ENCODE assay signal across 9 cellular contexts in the genomic region with DNA sequence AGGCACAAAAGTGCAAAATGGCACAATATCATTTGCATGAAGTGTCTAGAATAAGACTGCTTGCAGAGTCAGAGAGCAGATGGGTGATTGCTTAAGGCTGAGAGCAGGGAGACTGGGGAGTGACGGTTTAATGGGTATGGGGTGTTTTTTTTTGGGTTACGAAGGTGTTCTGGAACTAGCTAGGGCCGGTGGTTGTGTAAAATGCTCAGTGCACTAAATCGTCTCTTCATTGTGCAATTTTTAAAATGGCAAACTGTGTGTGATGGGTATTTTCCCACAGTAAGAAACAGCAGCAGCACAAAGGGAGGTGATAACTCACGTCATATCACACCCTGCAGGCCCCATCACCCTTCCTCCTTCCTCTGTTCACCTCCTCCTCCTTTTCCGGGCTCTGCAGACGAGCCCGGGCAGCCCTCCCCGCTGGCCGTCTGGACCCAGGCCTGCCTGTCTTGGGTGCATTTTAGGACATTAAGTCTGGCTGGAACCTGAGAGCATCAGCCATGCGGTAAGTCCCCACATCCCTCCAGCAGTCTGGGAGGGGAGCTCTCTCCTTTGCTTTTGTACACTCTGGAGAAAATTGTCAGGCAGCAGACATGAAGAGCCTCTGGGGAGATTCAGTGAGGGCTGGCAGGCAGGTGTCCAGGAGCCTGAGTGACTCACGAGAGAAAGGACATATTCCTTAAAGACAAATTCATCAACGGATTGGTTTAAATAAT. TPM values are rescaled to one million over a fixed set of nuclear protein-coding genes. Genes with fewer than 3 reads are reported as not detected.
DNase-seq lines count a peak whose midpoint lies in the region; ATAC-seq and TF ChIP-seq lines count a peak whose summit lies in the region.
"Had no signal": no experiment of that assay in that cellular context is flagged by ENCODE, and none has a peak within 500 bp of the region (broad histone marks: within the 10 kb centered on the region; RNA-seq: fewer than 3 reads in every experiment).

No MANE protein-coding gene starts in this region.

- peaks cover 17% of the 10 kb centered on the region for H3K36me3 Mint-ChIP-seq in activated CD8-positive, alpha-beta memory T cell treated with anti-CD3 and anti-CD28 coated beads, Interleukin-2, amount 10 ng/mL, durations not matched to agents 7 days and 5 days

- H3K4me3 Mint-ChIP-seq in activated CD8-positive, alpha-beta memory T cell treated with anti-CD3 and anti-CD28 coated beads, Interleukin-2, amount 10 ng/mL, durations not matched to agents 7 days and 5 days: peak overlapping the region; percentile 96

- H3K27ac Mint-ChIP-seq in activated CD8-positive, alpha-beta memory T cell treated with anti-CD3 and anti-CD28 coated beads, Interleukin-2, amount 10 ng/mL, durations not matched to agents 7 days and 5 days: peak overlapping the region; percentile 95

- no peak for TF ChIP-seq CTCF in fibroblast of villous mesenchyme (IDR thresholded peaks at IDR 0.05; ENCODE audit: insufficient read depth, low read depth, low read length)

- DNase-seq in NCI-H510A treated with DMSO at 0.1 percent for 48 hours (lab: John Stamatoyannopoulos, UW) (peak; percentile 59), NCI-H510A (lab: John Stamatoyannopoulos, UW) (no peak), NCI-H226 (peak; percentile 42), fibroblast of villous mesenchyme (ENCODE audit: low read depth) (peak; percentile 67), NCI-H2081 (lab: John Stamatoyannopoulos, UW) (no peak)
- peak; percentile 84 for DNase-seq in activated CD8-positive, alpha-beta memory T cell treated with anti-CD3 and anti-CD28 coated beads, Interleukin-2, amount 10 ng/mL, durations not matched to agents 7 days and 5 days
- DNase-seq in stimulated activated CD4-positive, alpha-beta T cell treated with anti-CD3 and anti-CD28 coated beads, Interleukin-12 subunit alpha, Interleukin-12 subunit beta, amount 100 ng/mL, for 48 hours (ENCODE audit: low read depth in 2 of 3, low spot score in 1 of 3): peak; percentile 31 to 39 (median 37)

- ATAC-seq in HG02798 (IDR thresholded peaks at IDR 0.05; ENCODE audit: poor library complexity, unreplicated experiment): peak; percentile 84
- ATAC-seq in activated CD8-positive, alpha-beta memory T cell treated with anti-CD3 and anti-CD28 coated beads, Interleukin-2, amount 10 ng/mL, durations not matched to agents 7 days and 5 days: peak; percentile 52
- ATAC-seq: body of pancreas had no signal

- H3K9me3 Mint-ChIP-seq in activated CD8-positive, alpha-beta memory T cell treated with anti-CD3 and anti-CD28 coated beads, Interleukin-2, amount 10 ng/mL, durations not matched to agents 7 days and 5 days (ENCODE audit: low read depth): no peaks in the 10 kb centered on the region

- H3K27me3 Mint-ChIP-seq in activated CD8-positive, alpha-beta memory T cell treated with anti-CD3 and anti-CD28 coated beads, Interleukin-2, amount 10 ng/mL, durations not matched to agents 7 days and 5 days: no peaks in the 10 kb centered on the region

- no peak overlapping the region for H3K4me3 ChIP-seq in fibroblast of villous mesenchyme (ENCODE audit: low read depth, low read length)
- H3K4me3 ChIP-seq: body of pancreas had no signal

- H3K4me1 Mint-ChIP-seq in activated CD8-positive, alpha-beta memory T cell treated with anti-CD3 and anti-CD28 coated beads, Interleukin-2, amount 10 ng/mL, durations not matched to agents 7 days and 5 days: peaks cover 33% of the 10 kb centered on the region

- CTCF ChIA-PET in activated CD8-positive, alpha-beta memory T cell treated with anti-CD3 and anti-CD28 coated beads, Interleukin-2, amount 10 ng/mL, durations not matched to agents 7 days and 5 days (lab: Charles Lee): no interaction called here

RNA-seq across cellular contexts. Expression of a gene that starts 42.7 kb away (rescaled TPM):
- total RNA-seq in activated CD8-positive, alpha-beta memory T cell treated with anti-CD3 and anti-CD28 coated beads, Interleukin-2, amount 10 ng/mL, durations not matched to agents 7 days and 5 days: 1 to 10 TPM; 1.2 to 5.0 TPM
- not detected in 2 replicates for total RNA-seq in fibroblast of villous mesenchyme
- total RNA-seq: body of pancreas had no signal

Comparison
In these comparisons a context has a peak if more than half of its experiments do, and no peak if none do; other contexts are left out.
1. DNase-seq: peak in NCI-H510A treated with DMSO at 0.1 percent for 48 hours (single experiment), NCI-H226 (single experiment), activated CD8-positive, alpha-beta memory T cell treated with anti-CD3 and anti-CD28 coated beads, Interleukin-2, amount 10 ng/mL, durations not matched to agents 7 days and 5 days (single experiment), fibroblast of villous mesenchyme (single experiment) and stimulated activated CD4-positive, alpha-beta T cell treated with anti-CD3 and anti-CD28 coated beads, Interleukin-12 subunit alpha, Interleukin-12 subunit beta, amount 100 ng/mL, for 48 hours (3 of 3); none in NCI-H510A (single experiment) and NCI-H2081 (0 of 2).